Comparison of ENCODE assay signal across 1 cellular context in the genomic region with DNA sequence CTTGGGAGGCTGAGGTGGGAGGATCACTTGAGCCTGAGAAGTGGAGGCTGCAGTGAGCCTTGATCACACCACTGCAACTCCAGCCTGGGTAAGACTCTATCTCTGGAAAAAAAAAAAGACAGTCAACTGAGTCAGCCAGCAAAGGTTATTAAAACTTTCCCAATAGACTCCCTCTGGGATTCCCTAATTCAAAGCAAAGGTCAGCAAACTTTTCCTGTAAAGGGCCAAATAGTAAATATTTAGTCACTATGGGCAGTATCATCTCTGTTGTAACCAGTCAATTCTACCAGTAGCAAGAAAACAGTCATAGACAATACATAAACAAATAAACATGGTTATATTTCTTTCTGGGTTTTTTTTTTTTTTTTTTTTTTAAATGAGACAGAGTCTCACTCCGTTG.
TF ChIP-seq lines count a peak whose summit lies in the region.

No MANE protein-coding gene starts in this region.

TF ChIP-seq in HepG2, 621 proteins besides CTCF, POLR2A, EP300 and RAD21:
- no peak for TF ChIP-seq ZNF670 (CRISPR knock-in tag; IDR thresholded peaks at IDR 0.05; ENCODE audit: borderline replicate concordance)
- TF ChIP-seq JARID2 (CRISPR knock-in tag; IDR thresholded peaks at IDR 0.05; ENCODE audit: insufficient replicate concordance): no peak
- TF ChIP-seq, protein P1, sequence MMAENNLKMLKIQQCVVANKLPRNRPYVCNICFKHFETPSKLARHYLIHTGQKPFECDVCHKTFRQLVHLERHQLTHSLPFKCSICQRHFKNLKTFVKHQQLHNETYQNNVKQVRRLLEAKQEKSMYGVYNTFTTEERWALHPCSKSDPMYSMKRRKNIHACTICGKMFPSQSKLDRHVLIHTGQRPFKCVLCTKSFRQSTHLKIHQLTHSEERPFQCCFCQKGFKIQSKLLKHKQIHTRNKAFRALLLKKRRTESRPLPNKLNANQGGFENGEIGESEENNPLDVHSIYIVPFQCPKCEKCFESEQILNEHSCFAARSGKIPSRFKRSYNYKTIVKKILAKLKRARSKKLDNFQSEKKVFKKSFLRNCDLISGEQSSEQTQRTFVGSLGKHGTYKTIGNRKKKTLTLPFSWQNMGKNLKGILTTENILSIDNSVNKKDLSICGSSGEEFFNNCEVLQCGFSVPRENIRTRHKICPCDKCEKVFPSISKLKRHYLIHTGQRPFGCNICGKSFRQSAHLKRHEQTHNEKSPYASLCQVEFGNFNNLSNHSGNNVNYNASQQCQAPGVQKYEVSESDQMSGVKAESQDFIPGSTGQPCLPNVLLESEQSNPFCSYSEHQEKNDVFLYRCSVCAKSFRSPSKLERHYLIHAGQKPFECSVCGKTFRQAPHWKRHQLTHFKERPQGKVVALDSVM (CRISPR knock-in tag; IDR thresholded peaks at IDR 0.05): peak; percentile 80
